In the genomic region with DNA sequence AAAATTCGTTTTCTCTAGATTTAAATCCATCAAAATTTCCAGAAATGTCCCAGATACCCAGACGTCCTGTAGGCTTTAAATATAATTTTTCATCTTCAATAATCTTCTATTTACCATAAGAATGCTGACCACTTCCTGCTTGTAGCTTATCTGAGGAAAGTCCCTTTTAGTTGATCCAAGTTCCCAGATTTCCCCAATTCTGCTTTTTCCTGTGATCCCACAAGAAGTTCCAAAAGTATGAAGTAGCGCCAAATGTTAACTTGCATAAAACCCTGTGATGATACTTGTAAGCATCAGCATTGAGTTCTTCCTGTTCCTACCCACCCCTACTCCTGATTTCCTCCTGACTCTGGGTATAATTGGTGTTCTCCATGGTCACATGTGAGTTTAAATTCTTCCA, we compare ENCODE assay signal across 24 cellular contexts. TPM values are rescaled to one million over a fixed set of nuclear protein-coding genes. Genes with fewer than 3 reads are reported as not detected.
DNase-seq lines count a peak whose midpoint lies in the region; ATAC-seq, FAIRE-seq and TF ChIP-seq lines count a peak whose summit lies in the region.
"Had no signal": no experiment of that assay in that cellular context is flagged by ENCODE, and none has a peak within 500 bp of the region (broad histone marks: within the 10 kb centered on the region; RNA-seq: fewer than 3 reads in every experiment).

No MANE protein-coding gene starts in this region.

- FAIRE-seq in GM12892 (lab: Jason Lieb, UNC) (peak; percentile 65), astrocyte (lab: Jason Lieb, UNC) (peak; percentile 79), pancreas (lab: Jason Lieb, UNC) (peak; percentile 26)

- H3K27me3 ChIP-seq in astrocyte (ENCODE audit: insufficient read depth, low read length) (no peaks in the 10 kb centered on the region), pancreas (peaks cover 0 to 5% (median 0%) of the 10 kb centered on the region in 4 donors), H7 (ENCODE audit: control insufficient read depth, insufficient read depth, low read length) (no peaks in the 10 kb centered on the region)

- no peak overlapping the region for H3K27ac Mint-ChIP-seq in astrocyte (ENCODE audit: unreplicated experiment)
- H3K27ac Mint-ChIP-seq: B cell, GM23338 had no signal

- TF ChIP-seq CTCF in astrocyte (IDR thresholded peaks at IDR 0.05; ENCODE audit: insufficient read depth, low read depth, low read length) = no peak
- no peak for TF ChIP-seq CTCF in fibroblast of pulmonary artery (IDR thresholded peaks at IDR 0.05; ENCODE audit: low read length, missing control alignments)
- no peak for TF ChIP-seq CTCF in pancreas (IDR thresholded peaks at IDR 0.05)

- no peaks in the 10 kb centered on the region for H3K36me3 Mint-ChIP-seq in astrocyte (ENCODE audit: low read depth, unreplicated experiment)

- no peaks in the 10 kb centered on the region for H3K9me3 Mint-ChIP-seq in astrocyte (ENCODE audit: unreplicated experiment)
- H3K9me3 Mint-ChIP-seq: GM23338 had no signal

- H2AFZ ChIP-seq in astrocyte (ENCODE audit: low read depth, low read length) = no peak overlapping the region
- H2AFZ ChIP-seq: GM23338 had no signal

- H3K27me3 Mint-ChIP-seq in astrocyte (ENCODE audit: low read depth, unreplicated experiment) = peaks cover 9% of the 10 kb centered on the region
- H3K27me3 Mint-ChIP-seq: B cell had no signal

- DNase-seq in GM12892 (ENCODE audit: insufficient read length) (no peak), astrocyte (ENCODE audit: low read depth) (peak; percentile 20), fibroblast of pulmonary artery (ENCODE audit: low read depth) (peak; percentile 55), pancreas (no peak), NCI-H2029 treated with DMSO at 0.1 percent for 48 hours (lab: John Stamatoyannopoulos, UW) (no peak), H7 (no peak)
- DNase-seq: Calu3, DMS79 treated with DMSO at 0.1 percent for 48 hours, Kasumi-1, NCI-H1092 treated with DMSO at 0.1 percent for 48 hours, NCI-H1436 treated with DMSO at 0.1 percent for 48 hours, NCI-H1930, NCI-H446 treated with DMSO at 0.1 percent for 48 hours, NCI-H526, SHP77 treated with DMSO at 0.1 percent for 48 hours had no signal

- H3K4me1 Mint-ChIP-seq in astrocyte (ENCODE audit: low read depth, unreplicated experiment) = peaks cover 9% of the 10 kb centered on the region

- H3K4me2 ChIP-seq in astrocyte (ENCODE audit: low read length) = no peak overlapping the region
- H3K4me2 ChIP-seq: GM23338 had no signal

- H3K4me3 ChIP-seq in astrocyte (ENCODE audit: insufficient read depth, low read depth, low read length) = no peak overlapping the region
- H3K4me3 ChIP-seq in fibroblast of pulmonary artery (replicated peaks; ENCODE audit: low read depth, low read length) = no peak overlapping the region
- H3K4me3 ChIP-seq in pancreas = no peak overlapping the region
- H3K4me3 ChIP-seq in H7 (ENCODE audit: insufficient read depth, low read depth, low read length) = no peak overlapping the region
- H3K4me3 ChIP-seq: GM23338, HAP-1 had no signal

- no peak overlapping the region for H3K27ac ChIP-seq in astrocyte (ENCODE audit: low read depth, low read length)
- no peak overlapping the region for H3K27ac ChIP-seq in pancreas
- H3K27ac ChIP-seq: C4-2B, HL-60 had no signal

- no peaks in the 10 kb centered on the region for H3K9me3 ChIP-seq in astrocyte (ENCODE audit: insufficient read depth, low read depth, low read length)
- H3K9me3 ChIP-seq in pancreas = no peaks in the 10 kb centered on the region
- H3K9me3 ChIP-seq: HAP-1 had no signal

- TF ChIP-seq POLR2A in GM12892 (IDR thresholded peaks at IDR 0.05; ENCODE audit: low read depth, low read length) = no peak

- H3K36me3 ChIP-seq in astrocyte (ENCODE audit: insufficient read depth, low read length) = no peaks in the 10 kb centered on the region
- H3K36me3 ChIP-seq in pancreas = no peaks in the 10 kb centered on the region
- H3K36me3 ChIP-seq in H7 (replicated peaks; ENCODE audit: control insufficient read depth, insufficient read depth, low read length) = no peaks in the 10 kb centered on the region
- H3K36me3 ChIP-seq: HAP-1 had no signal

- intact Hi-C loops in pancreas (cut with DNase I) = no loop called here

- H4K20me1 ChIP-seq in astrocyte (ENCODE audit: insufficient read depth, low read length) = no peaks in the 10 kb centered on the region

- no peaks in the 10 kb centered on the region for H3K79me2 ChIP-seq in astrocyte (ENCODE audit: insufficient read depth, low read length)

- ATAC-seq in pancreas (no peak), GM18502 (IDR thresholded peaks at IDR 0.05; ENCODE audit: poor library complexity, unreplicated experiment) (no peak), HG03571 (IDR thresholded peaks at IDR 0.05; ENCODE audit: unreplicated experiment) (no peak)
- ATAC-seq: GM23338 had no signal

- WGBS in pancreas, 2 donors = 43 to 45% methylated on average over 3 of the region's 3 CpGs

- H3K4me1 ChIP-seq in astrocyte (ENCODE audit: insufficient read depth, low read length) (no peaks in the 10 kb centered on the region), pancreas (no peaks in the 10 kb centered on the region)
- H3K4me1 ChIP-seq: HAP-1 had no signal

- H3K9ac ChIP-seq in astrocyte (ENCODE audit: low read length) = no peak overlapping the region

- no peak overlapping the region for H3K4me3 Mint-ChIP-seq in astrocyte (ENCODE audit: unreplicated experiment)
- H3K4me3 Mint-ChIP-seq: B cell, GM23338 had no signal

RNA-seq across cellular contexts. Expression of a gene that starts 10.6 kb away (rescaled TPM):
- polyA plus RNA-seq in GM12892 (2012; ENCODE audit: missing spikeins) = not detected
- total RNA-seq in astrocyte = not detected in 2 replicates
- 1 to 10 TPM in 2 of 6 donors, under 1 TPM in 4; 0.05 to 2.0 (median 0.47) TPM for total RNA-seq in pancreas
- polyA plus RNA-seq in pancreas = under 1 TPM; 0.04 to 0.05 TPM
- total RNA-seq in H7 (2014; rRNA removed; shearing (Covaris generic)) = not detected in 2 replicates
- total RNA-seq: Calu3, GM23338, HT-29, M059J had no signal
- polyA plus RNA-seq: GM23338 had no signal

RNA-seq across cellular contexts. Expression of a gene that starts 29.0 kb away (rescaled TPM):
- 19.1 TPM for polyA plus RNA-seq in GM12892 (2012; ENCODE audit: missing spikeins)
- total RNA-seq in astrocyte = 0.07 TPM in 1 of 2 replicates, not detected in the other
- 1 to 10 TPM in 2 of 6 donors, under 1 TPM in 4; 0.05 to 5.1 (median 0.22) TPM for total RNA-seq in pancreas
- under 1 TPM; 0.08 to 0.09 TPM for polyA plus RNA-seq in pancreas
- total RNA-seq in H7 (2014; rRNA removed; shearing (Covaris generic)) = not detected in 2 replicates
- total RNA-seq: Calu3, GM23338, HT-29, M059J had no signal
- polyA plus RNA-seq: GM23338 had no signal

Comparison
In these comparisons a context has a peak if more than half of its experiments do, and no peak if none do; other contexts are left out.
1. DNase-seq: peak in astrocyte (single experiment) and fibroblast of pulmonary artery (single experiment); none in GM12892 (single experiment), pancreas (0 of 6), NCI-H2029 treated with DMSO at 0.1 percent for 48 hours (single experiment) and H7 (single experiment).